Comparison of ENCODE assay signal across 25 cellular contexts in genomic region chr6:165071906-165072305, GRCh38.
"Had no signal": no experiment of that assay in that cellular context is flagged by ENCODE, and none has a peak within 500 bp of the region (broad histone marks: within the 10 kb centered on the region; RNA-seq: fewer than 3 reads in every experiment).

No MANE protein-coding gene starts in this region.

- H3K4me3 ChIP-seq: colonic mucosa, coronary artery, dorsolateral prefrontal cortex, esophagus muscularis mucosa, esophagus squamous epithelium, gastrocnemius medialis, gastroesophageal sphincter, heart left ventricle, heart right ventricle, hepatocyte had no signal

- H3K36me3 ChIP-seq: colonic mucosa, esophagus muscularis mucosa, esophagus squamous epithelium, gastrocnemius medialis, gastroesophageal sphincter, heart left ventricle, heart right ventricle had no signal

- H3K27ac ChIP-seq: colonic mucosa, coronary artery, dorsolateral prefrontal cortex, epithelial cell of prostate, esophagus muscularis mucosa, esophagus squamous epithelium, foreskin keratinocyte, gastrocnemius medialis, gastroesophageal sphincter, heart left ventricle, heart right ventricle, hepatocyte had no signal

- H3K4me1 ChIP-seq: colonic mucosa, esophagus muscularis mucosa, esophagus squamous epithelium, foreskin keratinocyte, gastrocnemius medialis, gastroesophageal sphincter, heart left ventricle, heart right ventricle had no signal

- H3K9me3 ChIP-seq: esophagus muscularis mucosa, esophagus squamous epithelium, gastrocnemius medialis had no signal

- ATAC-seq: effector memory CD8-positive, alpha-beta T cell; esophagus mucosa; foreskin keratinocyte; gastrocnemius medialis; gastroesophageal sphincter; heart left ventricle; heart right ventricle had no signal

- DNase-seq: colonic mucosa; cortex of kidney; dermis blood vessel endothelial cell; dorsolateral prefrontal cortex; effector CD4-positive, alpha-beta T cell; effector CD8-positive, alpha-beta T cell; effector memory CD4-positive, alpha-beta T cell; effector memory CD8-positive, alpha-beta T cell; endodermal cell; erythroblast; esophagus squamous epithelium; foreskin fibroblast; foreskin keratinocyte; foreskin melanocyte; gastrocnemius medialis; glutamatergic neuron; head of caudate nucleus; heart left ventricle; heart right ventricle had no signal
